2 cellular contexts compared by ENCODE assay signal in genomic region chr1:9805006-9805526, GRCh38.
TF ChIP-seq lines count a peak whose summit lies in the region.

No MANE protein-coding gene starts in this region.

TF ChIP-seq in SK-N-SH treated with all-trans-retinoic acid at 6 μM for 48 hours, 23 proteins besides CTCF, POLR2A, EP300 and RAD21:
- TF ChIP-seq GLIS3 (CRISPR knock-in tag; IDR thresholded peaks at IDR 0.05) (no peak), ZNF565 (CRISPR knock-in tag; conservative IDR thresholded peaks at IDR 0.05; ENCODE audit: low read depth) (no peak), ISL1 (CRISPR knock-in tag; IDR thresholded peaks at IDR 0.05) (peak; percentile 68; the same call in 1 of the 2 replicates)
TF ChIP-seq in SK-N-SH treated with all-trans-retinoic acid at 6 μM for 48 hours: peak in this region for 1.

TF ChIP-seq in SK-N-SH, 30 proteins besides CTCF, POLR2A, EP300 and RAD21:
- TF ChIP-seq FOSL2 (IDR thresholded peaks at IDR 0.05; ENCODE audit: borderline replicate concordance, low read depth) (no peak), RCOR1 (IDR thresholded peaks at IDR 0.05; ENCODE audit: low read length) (no peak), IRF3 (IDR thresholded peaks at IDR 0.05; ENCODE audit: low read depth, low read length) (no peak), EZH2phosphoT487 (IDR thresholded peaks at IDR 0.05; ENCODE audit: borderline replicate concordance, low read depth) (no peak)
- TF ChIP-seq, protein P1, sequence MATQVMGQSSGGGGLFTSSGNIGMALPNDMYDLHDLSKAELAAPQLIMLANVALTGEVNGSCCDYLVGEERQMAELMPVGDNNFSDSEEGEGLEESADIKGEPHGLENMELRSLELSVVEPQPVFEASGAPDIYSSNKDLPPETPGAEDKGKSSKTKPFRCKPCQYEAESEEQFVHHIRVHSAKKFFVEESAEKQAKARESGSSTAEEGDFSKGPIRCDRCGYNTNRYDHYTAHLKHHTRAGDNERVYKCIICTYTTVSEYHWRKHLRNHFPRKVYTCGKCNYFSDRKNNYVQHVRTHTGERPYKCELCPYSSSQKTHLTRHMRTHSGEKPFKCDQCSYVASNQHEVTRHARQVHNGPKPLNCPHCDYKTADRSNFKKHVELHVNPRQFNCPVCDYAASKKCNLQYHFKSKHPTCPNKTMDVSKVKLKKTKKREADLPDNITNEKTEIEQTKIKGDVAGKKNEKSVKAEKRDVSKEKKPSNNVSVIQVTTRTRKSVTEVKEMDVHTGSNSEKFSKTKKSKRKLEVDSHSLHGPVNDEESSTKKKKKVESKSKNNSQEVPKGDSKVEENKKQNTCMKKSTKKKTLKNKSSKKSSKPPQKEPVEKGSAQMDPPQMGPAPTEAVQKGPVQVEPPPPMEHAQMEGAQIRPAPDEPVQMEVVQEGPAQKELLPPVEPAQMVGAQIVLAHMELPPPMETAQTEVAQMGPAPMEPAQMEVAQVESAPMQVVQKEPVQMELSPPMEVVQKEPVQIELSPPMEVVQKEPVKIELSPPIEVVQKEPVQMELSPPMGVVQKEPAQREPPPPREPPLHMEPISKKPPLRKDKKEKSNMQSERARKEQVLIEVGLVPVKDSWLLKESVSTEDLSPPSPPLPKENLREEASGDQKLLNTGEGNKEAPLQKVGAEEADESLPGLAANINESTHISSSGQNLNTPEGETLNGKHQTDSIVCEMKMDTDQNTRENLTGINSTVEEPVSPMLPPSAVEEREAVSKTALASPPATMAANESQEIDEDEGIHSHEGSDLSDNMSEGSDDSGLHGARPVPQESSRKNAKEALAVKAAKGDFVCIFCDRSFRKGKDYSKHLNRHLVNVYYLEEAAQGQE (IDR thresholded peaks at IDR 0.05; ENCODE audit: low read depth, low read length) = no peak
